In genomic region chr16:19524866-19525723, GRCh38 we compare ENCODE assay signal across 7 cellular contexts. TPM values are rescaled to one million over a fixed set of nuclear protein-coding genes. Genes with fewer than 3 reads are reported as not detected.
DNase-seq lines count a peak whose midpoint lies in the region; ATAC-seq lines count a peak whose summit lies in the region.

No MANE protein-coding gene starts in this region.

- peak overlapping the region; percentile 87 for H3K9ac ChIP-seq in GM23248
- peak overlapping the region; percentile 94 for H3K9ac ChIP-seq in NT2/D1 (ENCODE audit: insufficient read length, low read depth)

- H4K20me1 ChIP-seq in GM23248 (ENCODE audit: insufficient read depth), result no peaks in the 10 kb centered on the region

- no peaks in the 10 kb centered on the region for H3K27me3 ChIP-seq in GM23248 (replicated peaks; ENCODE audit: insufficient read depth)
- no peaks in the 10 kb centered on the region for H3K27me3 ChIP-seq in NT2/D1 (ENCODE audit: insufficient read depth, insufficient read length)

- peak overlapping the region; percentile 89 for H3K4me3 Mint-ChIP-seq in dendritic cell treated with granulocyte-macrophage colony-stimulating factor and Interleukin-4, amounts not matched to agents 40 ng/mL and 50 ng/mL, for 4 days

- intact Hi-C loops in dendritic cell treated with granulocyte-macrophage colony-stimulating factor and Interleukin-4, amounts not matched to agents 40 ng/mL and 50 ng/mL, for 4 days (cut with micrococcal nuclease), result loop anchor here (10.0 kb wide), 1 partner anchor 460 kb away; the partner anchor contains the start of gene COQ7

- no peaks in the 10 kb centered on the region; the same call in 1 of the 2 replicates for H3F3A ChIP-seq in GM23248 (ENCODE audit: insufficient read depth)

- DNase-seq in GM23248 (no peak), NT2/D1 (ENCODE audit: low read depth, low spot score) (no peak), myocyte (ENCODE audit: low read depth) (peak; percentile 12), COR-L47 (lab: John Stamatoyannopoulos, UW) (no peak), T1000 (lab: John Stamatoyannopoulos, UW) (no peak)

- H3K9me3 ChIP-seq in GM23248 (ENCODE audit: low read depth), result no peaks in the 10 kb centered on the region
- no peaks in the 10 kb centered on the region for H3K9me3 ChIP-seq in NT2/D1 (ENCODE audit: insufficient read depth, low read length)

- 22 to 26% methylated on average over 14 of the region's 14 CpGs for WGBS in GM23248 (ENCODE audit: low coverage in 1 of 2, low lambda C conversion rate in 2 of 2, missing lambda C conversion rate in 2 of 2), 2 experiments

- no peaks in the 10 kb centered on the region for H3K27me3 Mint-ChIP-seq in dendritic cell treated with granulocyte-macrophage colony-stimulating factor and Interleukin-4, amounts not matched to agents 40 ng/mL and 50 ng/mL, for 4 days

- peaks cover 60% of the 10 kb centered on the region for H3K79me2 ChIP-seq in GM23248 (ENCODE audit: insufficient read depth)

- peak overlapping the region; percentile 92 for H3K4me2 ChIP-seq in GM23248 (ENCODE audit: unreplicated experiment)

- in situ Hi-C loops in GM23248 (cut with MboI), result loop anchor here (25.0 kb wide), 2 partner anchors 438 to 713 kb away; partner anchors contain the start of gene ARL6IP1

- H2AFZ ChIP-seq in GM23248, result peak overlapping the region; percentile 99

- H3K4me3 ChIP-seq in GM23248, result peak overlapping the region; percentile 97
- H3K4me3 ChIP-seq in NT2/D1 (ENCODE audit: insufficient read length, low read depth), result peak overlapping the region; percentile 95

- H3K36me3 ChIP-seq in GM23248 (ENCODE audit: low read depth) (peaks cover 12% of the 10 kb centered on the region; the same call in 1 of the 2 replicates), NT2/D1 (ENCODE audit: insufficient read depth, insufficient read length, low read length) (peaks cover 31% of the 10 kb centered on the region)

- H3K4me1 ChIP-seq in GM23248 (ENCODE audit: insufficient read depth), result no peaks in the 10 kb centered on the region; the same call in 1 of the 2 replicates
- no peaks in the 10 kb centered on the region for H3K4me1 ChIP-seq in NT2/D1 (ENCODE audit: insufficient read depth, insufficient read length)

- no peaks in the 10 kb centered on the region for H3K9me3 Mint-ChIP-seq in dendritic cell treated with granulocyte-macrophage colony-stimulating factor and Interleukin-4, amounts not matched to agents 40 ng/mL and 50 ng/mL, for 4 days

- peaks cover 36% of the 10 kb centered on the region for H3K4me1 Mint-ChIP-seq in dendritic cell treated with granulocyte-macrophage colony-stimulating factor and Interleukin-4, amounts not matched to agents 40 ng/mL and 50 ng/mL, for 4 days (ENCODE audit: low read depth)

- H3K27ac Mint-ChIP-seq in dendritic cell treated with granulocyte-macrophage colony-stimulating factor and Interleukin-4, amounts not matched to agents 40 ng/mL and 50 ng/mL, for 4 days, result peak overlapping the region; percentile 82

- H3K36me3 Mint-ChIP-seq in dendritic cell treated with granulocyte-macrophage colony-stimulating factor and Interleukin-4, amounts not matched to agents 40 ng/mL and 50 ng/mL, for 4 days (ENCODE audit: low read depth), result peaks cover 28% of the 10 kb centered on the region

- H3K9me2 ChIP-seq in GM23248 (ENCODE audit: insufficient read depth), result no peaks in the 10 kb centered on the region

- H3K27ac ChIP-seq in GM23248, result peak overlapping the region; percentile 39

- no peak for ATAC-seq in GM21786 (IDR thresholded peaks at IDR 0.05; ENCODE audit: unreplicated experiment)

RNA-seq across cellular contexts. Expression of gene CCP110, which starts 1.4 kb away (rescaled TPM):
- total RNA-seq in GM23248 (2014; rRNA removed; shearing (Covaris generic)), result 6.8 and 8.5 TPM in 2 replicates
- 7.4 and 9.0 TPM in 2 replicates for polyA plus RNA-seq in GM23248 (2016; fragmentation: Nextera tagmentation; extraction: Ambion mirVana)
- 8.0 and 10.0 TPM in 2 replicates for total RNA-seq in myocyte
- 3.9 TPM for polyA plus RNA-seq in myocyte (2012)

RNA-seq across cellular contexts. Expression of gene GDE1, which starts 3.2 kb away (rescaled TPM):
- 77.1 and 85.0 TPM in 2 replicates for total RNA-seq in GM23248 (2014; rRNA removed; shearing (Covaris generic))
- 55.1 and 58.2 TPM in 2 replicates for polyA plus RNA-seq in GM23248 (2016; fragmentation: Nextera tagmentation; extraction: Ambion mirVana)
- 72.5 and 77.2 TPM in 2 replicates for total RNA-seq in myocyte
- 73.0 TPM for polyA plus RNA-seq in myocyte (2012)

RNA-seq across cellular contexts. Expression of gene VPS35L, which starts 30.4 kb away (rescaled TPM):
- total RNA-seq in GM23248 (2014; rRNA removed; shearing (Covaris generic)), result 19.9 and 28.6 TPM in 2 replicates
- 58.2 and 58.8 TPM in 2 replicates for polyA plus RNA-seq in GM23248 (2016; fragmentation: Nextera tagmentation; extraction: Ambion mirVana)
- 30.8 and 32.8 TPM in 2 replicates for total RNA-seq in myocyte
- 46.4 TPM for polyA plus RNA-seq in myocyte (2012)
